Comparison of ENCODE assay signal across 27 cellular contexts in the genomic region with DNA sequence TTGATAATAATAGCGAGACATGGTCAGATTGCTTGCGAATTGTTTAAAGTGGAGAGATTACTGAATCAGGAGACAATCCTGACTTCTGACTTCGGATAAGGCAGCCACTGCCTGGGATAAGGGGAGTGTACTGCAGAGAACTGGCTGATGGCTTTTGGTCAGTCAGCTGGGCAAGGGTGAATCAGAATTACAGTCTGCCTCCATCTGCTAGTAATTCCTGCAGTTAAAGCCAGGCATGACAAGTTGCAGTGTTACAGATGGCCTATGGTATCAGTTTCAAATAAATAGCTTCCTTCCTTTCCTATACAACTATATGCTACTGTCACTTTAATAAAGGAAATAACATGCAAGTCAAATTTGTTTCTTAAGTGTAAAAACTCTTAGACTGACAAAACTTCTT.
DNase-seq lines count a peak whose midpoint lies in the region; ATAC-seq and TF ChIP-seq lines count a peak whose summit lies in the region.
"Had no signal": no experiment of that assay in that cellular context is flagged by ENCODE, and none has a peak within 500 bp of the region (broad histone marks: within the 10 kb centered on the region; RNA-seq: fewer than 3 reads in every experiment).

No MANE protein-coding gene starts in this region.

- H3K36me3 Mint-ChIP-seq in activated T-cell treated with anti-CD3 and anti-CD28 coated beads, Interleukin-2, amount 50 U/mL, for 4 hours (ENCODE audit: insufficient read depth): no peaks in the 10 kb centered on the region

- no peak overlapping the region for H3K4me3 Mint-ChIP-seq in activated T-cell treated with anti-CD3 and anti-CD28 coated beads, Interleukin-2, amount 50 U/mL, for 4 hours
- H3K4me3 Mint-ChIP-seq: activated T-cell treated with anti-CD3 and anti-CD28 coated beads, Interleukin-2, amount 50 U/mL, for 24 hours; effector memory CD8-positive, alpha-beta T cell; natural killer cell had no signal

- H3K4me3 ChIP-seq in BE2C (ENCODE audit: low read depth, low read length) (no peak overlapping the region), lung (no peak overlapping the region)
- H3K4me3 ChIP-seq: adrenal gland; BLaER1 treated with 17β-estradiol and CSF1 and Interleukin-3, amounts not matched to agents 10 nM and 100 nM; esophagus squamous epithelium; SJCRH30; smooth muscle cell had no signal

- no peak overlapping the region for H3K27ac ChIP-seq in lung (ENCODE audit: low read depth in 1 of 2, low read length in 1 of 2)
- H3K27ac ChIP-seq: adrenal gland; BLaER1 treated with 17β-estradiol and CSF1 and Interleukin-3, amounts not matched to agents 10 nM and 100 nM; esophagus squamous epithelium; SJCRH30 had no signal

- H3K4me1 Mint-ChIP-seq in activated T-cell treated with anti-CD3 and anti-CD28 coated beads, Interleukin-2, amount 50 U/mL, for 4 hours (ENCODE audit: low read depth): no peaks in the 10 kb centered on the region
- H3K4me1 Mint-ChIP-seq: natural killer cell had no signal

- WGBS in lung, 2 donors: 85 to 88% methylated on average over 3 of the region's 3 CpGs

- H3K9me3 Mint-ChIP-seq in activated T-cell treated with anti-CD3 and anti-CD28 coated beads, Interleukin-2, amount 50 U/mL, for 4 hours: no peaks in the 10 kb centered on the region
- H3K9me3 Mint-ChIP-seq: activated T-cell treated with anti-CD3 and anti-CD28 coated beads, Interleukin-2, amount 50 U/mL, for 24 hours had no signal

- no peaks in the 10 kb centered on the region for H3K27me3 Mint-ChIP-seq in activated T-cell treated with anti-CD3 and anti-CD28 coated beads, Interleukin-2, amount 50 U/mL, for 4 hours (ENCODE audit: low read depth)
- H3K27me3 Mint-ChIP-seq: activated T-cell treated with anti-CD3 and anti-CD28 coated beads, Interleukin-2, amount 50 U/mL, for 24 hours; effector memory CD8-positive, alpha-beta T cell had no signal

- ATAC-seq in lung (ENCODE audit: insufficient read depth, low FRiP score) (peak; percentile 27), HG03139 (IDR thresholded peaks at IDR 0.05; ENCODE audit: unreplicated experiment) (no peak)
- ATAC-seq in activated T-cell treated with anti-CD3 and anti-CD28 coated beads, Interleukin-2, amount 50 U/mL, for 4 hours: no peak
- ATAC-seq: effector memory CD8-positive, alpha-beta T cell; left colon; natural killer cell had no signal

- H3K9me3 ChIP-seq in BE2C (no peaks in the 10 kb centered on the region), lung (ENCODE audit: control insufficient read depth in 2 of 2, insufficient read depth in 1 of 2, low read length in 1 of 2) (no peaks in the 10 kb centered on the region)
- H3K9me3 ChIP-seq: adrenal gland, Caco-2, esophagus squamous epithelium, SJCRH30 had no signal

- H3K36me3 ChIP-seq in BE2C (peaks cover 4% of the 10 kb centered on the region; the same call in 1 of the 2 replicates), lung (ENCODE audit: control insufficient read depth in 2 of 2, insufficient read depth in 2 of 2, low read length in 2 of 2) (no peaks in the 10 kb centered on the region)
- H3K36me3 ChIP-seq: adrenal gland; BLaER1 treated with 17β-estradiol and CSF1 and Interleukin-3, amounts not matched to agents 10 nM and 100 nM; esophagus squamous epithelium; SJCRH30 had no signal

- TF ChIP-seq CTCF in BE2C (IDR thresholded peaks at IDR 0.05; ENCODE audit: low read depth, low read length) (no peak), lung (IDR thresholded peaks at IDR 0.05; ENCODE audit: control extremely low read depth, extremely low read depth) (no peak)

- peaks cover 4% of the 10 kb centered on the region; the same call in 1 of the 2 replicates for H3K4me1 ChIP-seq in BE2C
- H3K4me1 ChIP-seq in lung (ENCODE audit: control insufficient read depth in 2 of 2, insufficient read depth in 2 of 2, low read length in 2 of 2): no peaks in the 10 kb centered on the region
- H3K4me1 ChIP-seq: BLaER1 treated with 17β-estradiol and CSF1 and Interleukin-3, amounts not matched to agents 10 nM and 100 nM; Caco-2; esophagus squamous epithelium; SJCRH30 had no signal

- DNase-seq in BE2C (peak; percentile 44), NCI-H2171 treated with DMSO at 0.1 percent for 48 hours (lab: John Stamatoyannopoulos, UW) (peak; percentile 55), cerebellum (ENCODE audit: low spot score) (peak; percentile 9), lung (ENCODE audit: low spot score) (no peak), DMS53 (lab: John Stamatoyannopoulos, UW) (no peak), NCI-H146 treated with DMSO at 0.1 percent for 48 hours (lab: John Stamatoyannopoulos, UW; ENCODE audit: unreplicated experiment) (no peak)
- no peak for DNase-seq in activated T-cell treated with anti-CD3 and anti-CD28 coated beads, Interleukin-2, amount 50 U/mL, for 4 hours
- DNase-seq: activated CD4-positive, alpha-beta T cell treated with anti-CD3 and anti-CD28 coated beads for 48 hours; activated naive CD4-positive, alpha-beta T cell treated with Interleukin-2 at 50 U/mL for 16 hours; activated T-cell treated with anti-CD3 and anti-CD28 coated beads, Interleukin-2, amount 50 U/mL, for 24 hours; adrenal gland; Caco-2; effector memory CD8-positive, alpha-beta T cell; esophagus squamous epithelium; glutamatergic neuron; left colon; natural killer cell; NCI-H1105; NCI-H2029; NCI-H226; NK-92 treated with Interleukin-12 subunit alpha and Interleukin-12 subunit beta, amount 100 ng/mL, for 24 hours; retina; T-helper 2 cell had no signal

- H3K27me3 ChIP-seq in BE2C (no peaks in the 10 kb centered on the region), lung (ENCODE audit: control insufficient read depth, insufficient read depth) (no peaks in the 10 kb centered on the region)
- H3K27me3 ChIP-seq: adrenal gland; BLaER1 treated with 17β-estradiol and CSF1 and Interleukin-3, amounts not matched to agents 10 nM and 100 nM; esophagus squamous epithelium; SJCRH30 had no signal

Comparison
In these comparisons a context has a peak if more than half of its experiments do, and no peak if none do; other contexts are left out.
1. DNase-seq: peak in BE2C (single experiment), NCI-H2171 treated with DMSO at 0.1 percent for 48 hours (single experiment) and cerebellum (single experiment); none in lung (single experiment), DMS53 (single experiment), NCI-H146 treated with DMSO at 0.1 percent for 48 hours (single experiment) and activated T-cell treated with anti-CD3 and anti-CD28 coated beads, Interleukin-2, amount 50 U/mL, for 4 hours (single experiment).